In genomic region chr1:184933944-184934343, GRCh38 we compare ENCODE assay signal across 35 cellular contexts.
"Had no signal": no experiment of that assay in that cellular context is flagged by ENCODE, and none has a peak within 500 bp of the region (broad histone marks: within the 10 kb centered on the region; RNA-seq: fewer than 3 reads in every experiment).

No MANE protein-coding gene starts in this region.

- H3K27me3 ChIP-seq: MG63 had no signal

- H3K36me3 ChIP-seq: MG63 had no signal

- H3K9me3 ChIP-seq: MG63 had no signal

- DNase-seq: MG63, MM.1S, MV-4-11, NCI-H1048, NCI-H1092, NCI-H1092 treated with DMSO at 0.1 percent for 48 hours, NCI-H1105, NCI-H1105 treated with DMSO at 0.1 percent for 48 hours, NCI-H1417, NCI-H1417 treated with DMSO at 0.1 percent for 48 hours, NCI-H1436, NCI-H1436 treated with DMSO at 0.1 percent for 48 hours, NCI-H146, NCI-H1694, NCI-H1694 treated with DMSO at 0.1 percent for 48 hours, NCI-H187, NCI-H187 treated with DMSO at 0.1 percent for 48 hours, NCI-H1930, NCI-H2029, NCI-H2029 treated with DMSO at 0.1 percent for 48 hours, NCI-H2081, NCI-H2081 treated with DMSO at 0.1 percent for 48 hours, NCI-H2107, NCI-H2171, NCI-H2171 treated with DMSO at 0.1 percent for 48 hours, NCI-H2227 treated with DMSO at 0.1 percent for 48 hours, NCI-H226, NCI-H345, NCI-H446, NCI-H446 treated with DMSO at 0.1 percent for 48 hours, NCI-H510A, NCI-H510A treated with DMSO at 0.1 percent for 48 hours, NCI-H524, NCI-H524 treated with DMSO at 0.1 percent for 48 hours, NCI-H526 had no signal

- H3K4me3 ChIP-seq: MG63 had no signal
